In genomic region chr11:613369-613968, GRCh38 we compare ENCODE assay signal across 8 cellular contexts. TPM values are rescaled to one million over a fixed set of nuclear protein-coding genes. Genes with fewer than 3 reads are reported as not detected.
DNase-seq lines count a peak whose midpoint lies in the region; ATAC-seq, FAIRE-seq and TF ChIP-seq lines count a peak whose summit lies in the region.

No MANE protein-coding gene starts in this region.

- H3K4me3 Mint-ChIP-seq in type B pancreatic cell = no peak overlapping the region

- no peaks in the 10 kb centered on the region for H3K9me3 ChIP-seq in esophagus (ENCODE audit: control insufficient read depth in 2 of 2, insufficient read depth in 1 of 2, low read depth in 1 of 2, low read length in 1 of 2)
- no peaks in the 10 kb centered on the region for H3K9me3 ChIP-seq in pancreas

- WGBS in esophagus, 2 donors = 37 to 52% methylated on average over 26 to 36 of the region's 36 CpGs
- WGBS in pancreas, 2 donors = 75 to 76% methylated on average over 33 to 36 of the region's 36 CpGs

- ATAC-seq in pancreas (peak in 2 of 4 donors; percentile 2 to 17), HG02840 (IDR thresholded peaks at IDR 0.05; ENCODE audit: low FRiP score, unreplicated experiment) (no peak)

- H3K4me1 ChIP-seq in esophagus (ENCODE audit: control insufficient read depth in 2 of 2, insufficient read depth in 2 of 2, low read length in 1 of 2) (peaks cover 22 to 28% of the 10 kb centered on the region in 2 donors), pancreas (peaks cover 0 to 9% (median 7%) of the 10 kb centered on the region in 3 donors)

- no peak overlapping the region for H3K27ac Mint-ChIP-seq in type B pancreatic cell

- no peak for FAIRE-seq in pancreas (lab: Jason Lieb, UNC)

- H3K4me1 Mint-ChIP-seq in type B pancreatic cell (ENCODE audit: unreplicated experiment) = peaks cover 4% of the 10 kb centered on the region

- no peaks in the 10 kb centered on the region for H3K9me3 Mint-ChIP-seq in type B pancreatic cell

- H3K27ac ChIP-seq in esophagus (ENCODE audit: low read depth in 2 of 2, low read length in 1 of 2) (peak overlapping the region; percentile 97 to 100), pancreas (peak overlapping the region in 1 of 4 donors; percentile 80)

- H3K4me3 ChIP-seq in esophagus (ENCODE audit: low read depth in 1 of 2, low read length in 2 of 2) (no peak overlapping the region), pancreas (no peak overlapping the region)

- peaks cover 5% of the 10 kb centered on the region for H3K36me3 Mint-ChIP-seq in type B pancreatic cell

- peaks cover 20 to 53% of the 10 kb centered on the region in 2 donors for H3K36me3 ChIP-seq in esophagus (ENCODE audit: control insufficient read depth in 2 of 2, insufficient read depth in 2 of 2, low read length in 1 of 2)
- H3K36me3 ChIP-seq in pancreas = peaks cover 0 to 47% (median 32%) of the 10 kb centered on the region in 3 donors

- DNase-seq in GM10266 (ENCODE audit: extremely low spot score) = peak; percentile 90
- DNase-seq in NCI-H526 treated with DMSO at 0.1 percent for 48 hours (lab: John Stamatoyannopoulos, UW) = peak; percentile 57
- DNase-seq in activated CD8-positive, alpha-beta memory T cell treated with anti-CD3 and anti-CD28 coated beads for 48 hours (ENCODE audit: low read depth in 2 of 3, low spot score in 2 of 3) = peak; percentile 56 to 69 (median 58)
- peak in 5 of 6 donors; percentile 49 to 88 (median 49) for DNase-seq in pancreas
- DNase-seq in type B pancreatic cell (ENCODE audit: extremely low spot score, unreplicated experiment) = peak; percentile 73
- DNase-seq in cerebellum (ENCODE audit: low spot score) = no peak

- intact Hi-C loops in pancreas (cut with DNase I) = no loop called here

- H3K27me3 ChIP-seq in esophagus (ENCODE audit: control insufficient read depth in 1 of 2, insufficient read depth in 2 of 2, low read length in 2 of 2) (no peaks in the 10 kb centered on the region), pancreas (no peaks in the 10 kb centered on the region)

- H3K27me3 Mint-ChIP-seq in type B pancreatic cell = no peaks in the 10 kb centered on the region

- TF ChIP-seq CTCF in GM10266 (IDR thresholded peaks at IDR 0.05; ENCODE audit: control insufficient read depth, insufficient read depth, low read depth, missing control alignments) = no peak
- no peak for TF ChIP-seq CTCF in pancreas (IDR thresholded peaks at IDR 0.05)
- no peak for TF ChIP-seq CTCF in type B pancreatic cell (conservative IDR thresholded peaks at IDR 0.05)

RNA-seq across cellular contexts. Expression of gene IRF7, which starts 2.3 kb away (rescaled TPM):
- 10 to 100 TPM; 17.0 to 30.1 TPM for polyA plus RNA-seq in esophagus
- 10 to 100 TPM in 2 of 6 donors, 1 to 10 TPM in 4; 4.0 to 30.0 (median 9.1) TPM for total RNA-seq in pancreas
- 10 to 100 TPM; 33.4 to 36.6 TPM for polyA plus RNA-seq in pancreas
- 16.4 and 20.5 TPM in 2 replicates for total RNA-seq in type B pancreatic cell (ENCODE audit: low replicate concordance)
- total RNA-seq in cerebellum = 4.5 TPM

RNA-seq across cellular contexts. Expression of gene CDHR5, which starts 11.3 kb away (rescaled TPM):
- polyA plus RNA-seq in esophagus (under 1 TPM; 0.02 to 0.08 TPM), pancreas (1 to 10 TPM; 1.3 to 4.4 TPM)
- total RNA-seq in pancreas (1 to 10 TPM in 5 of 6 donors, under 1 TPM in 1; 0.61 to 2.7 (median 1.5) TPM), type B pancreatic cell (ENCODE audit: low replicate concordance) (7.1 and 23.0 TPM in 2 replicates), cerebellum (0.45 TPM)

RNA-seq across cellular contexts. Expression of gene SCT, which starts 13.5 kb away (rescaled TPM):
- polyA plus RNA-seq in esophagus (not detected), pancreas (not detected)
- total RNA-seq in pancreas (under 1 TPM in 2 of 6 donors, not detected in 4; 0.58 to 0.69 TPM), type B pancreatic cell (ENCODE audit: low replicate concordance) (3.1 and 15.3 TPM in 2 replicates), cerebellum (not detected)

RNA-seq across cellular contexts. Expression of gene DRD4, which starts 23.6 kb away (rescaled TPM):
- polyA plus RNA-seq in esophagus = under 1 TPM; 0.18 to 0.39 TPM
- total RNA-seq in pancreas = 1 to 10 TPM in 1 of 6 donors, under 1 TPM in 5; 0.28 to 1.4 (median 0.66) TPM
- polyA plus RNA-seq in pancreas = 1 to 10 TPM; 2.4 TPM
- 0.59 and 1.2 TPM in 2 replicates for total RNA-seq in type B pancreatic cell (ENCODE audit: low replicate concordance)
- 0.64 TPM for total RNA-seq in cerebellum

RNA-seq across cellular contexts. Expression of gene PHRF1, which starts 37.2 kb away (rescaled TPM):
- polyA plus RNA-seq in esophagus = 10 to 100 TPM; 13.7 to 28.4 TPM
- 10 to 100 TPM; 11.2 to 17.2 (median 13.1) TPM for total RNA-seq in pancreas
- 10 to 100 TPM; 15.6 to 39.3 TPM for polyA plus RNA-seq in pancreas
- 38.7 and 40.8 TPM in 2 replicates for total RNA-seq in type B pancreatic cell (ENCODE audit: low replicate concordance)
- total RNA-seq in cerebellum = 25.9 TPM
